In the genomic region with DNA sequence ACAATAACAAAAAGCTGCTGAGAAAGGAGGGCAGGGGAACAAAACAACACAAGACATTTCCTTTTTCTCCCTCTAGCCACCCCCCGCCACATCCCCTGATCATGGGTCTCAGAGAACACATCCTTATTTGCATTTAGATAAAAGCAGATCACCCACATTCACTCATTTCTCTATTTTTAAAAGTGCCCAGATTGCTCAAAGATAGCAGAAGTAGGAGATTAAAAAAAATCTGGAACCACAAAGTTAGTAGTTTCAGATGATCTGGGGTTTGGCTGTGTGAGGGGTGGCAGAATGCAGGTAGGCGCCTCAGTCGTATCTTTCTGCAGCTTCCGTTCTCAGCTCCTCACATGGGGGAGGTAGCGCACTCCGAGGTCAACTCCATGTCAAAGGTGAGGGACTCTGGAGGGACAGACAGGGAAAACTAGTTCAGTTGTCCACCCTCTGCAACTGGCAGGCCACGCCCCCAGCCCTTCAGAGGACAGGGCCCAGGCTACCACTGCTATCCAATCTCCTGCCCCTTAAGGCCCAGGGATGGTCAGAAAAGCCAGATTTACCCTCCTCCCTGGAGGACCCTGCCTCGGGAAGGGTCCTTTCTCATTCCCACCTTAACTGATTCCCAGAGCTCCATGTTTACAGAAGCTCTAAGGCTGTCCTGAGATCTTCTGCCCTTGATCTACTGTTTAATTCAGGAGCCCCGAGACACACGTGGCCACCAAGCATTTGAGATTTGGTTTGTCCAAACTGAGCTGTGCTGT, we compare ENCODE assay signal across 1 cellular context.
TF ChIP-seq lines count a peak whose summit lies in the region.

No MANE protein-coding gene starts in this region.

TF ChIP-seq in K562, 482 proteins besides CTCF, POLR2A, EP300 and RAD21 (continued from another document and continues in another):
- TF ChIP-seq TEAD4 (IDR thresholded peaks at IDR 0.05; ENCODE audit: low read length) (no peak), TEAD4 (CRISPR knock-in tag; IDR thresholded peaks at IDR 0.05; ENCODE audit: borderline replicate concordance) (no peak), ZZZ3 (IDR thresholded peaks at IDR 0.05) (no peak), MEF2D (tag; conservative IDR thresholded peaks at IDR 0.05; ENCODE audit: low read depth) (no peak), HOXB6 (CRISPR knock-in tag; IDR thresholded peaks at IDR 0.05; ENCODE audit: borderline replicate concordance) (no peak), PCBP2 (IDR thresholded peaks at IDR 0.05; ENCODE audit: low read depth, low read length, poor library complexity, severe bottlenecking) (no peak), OTX1 (CRISPR knock-in tag; IDR thresholded peaks at IDR 0.05) (0 out of 2 replicates have a peak, but pooled peaks have one; percentile 58), ZNF282 (CRISPR knock-in tag; IDR thresholded peaks at IDR 0.05) (no peak), SMARCA4 (IDR thresholded peaks at IDR 0.05) (peak; percentile 35; the same call in 1 of the 2 replicates), ZNF311 (CRISPR knock-in tag; IDR thresholded peaks at IDR 0.05) (0 out of 2 replicates have a peak, but pooled peaks have one; percentile 79), SMARCB1 (IDR thresholded peaks at IDR 0.05; ENCODE audit: insufficient read length, low read depth) (no peak), NCOA6 (IDR thresholded peaks at IDR 0.05) (no peak), CBX1 (IDR thresholded peaks at IDR 0.05; ENCODE audit: low read depth) (no peak; the same call in 1 of the 2 replicates), NCOR1 (IDR thresholded peaks at IDR 0.05) (peak; percentile 73), EZH2 (IDR thresholded peaks at IDR 0.05; ENCODE audit: borderline replicate concordance, low read depth, low read length) (no peak), GTF2E2 (tag; IDR thresholded peaks at IDR 0.05) (no peak), HNRNPL (IDR thresholded peaks at IDR 0.05; ENCODE audit: low read depth, low read length) (no peak), KLF1 (tag; IDR thresholded peaks at IDR 0.05) (no peak), ZNF12 (CRISPR knock-in tag; IDR thresholded peaks at IDR 0.05) (no peak)
- TF ChIP-seq, protein P1, sequence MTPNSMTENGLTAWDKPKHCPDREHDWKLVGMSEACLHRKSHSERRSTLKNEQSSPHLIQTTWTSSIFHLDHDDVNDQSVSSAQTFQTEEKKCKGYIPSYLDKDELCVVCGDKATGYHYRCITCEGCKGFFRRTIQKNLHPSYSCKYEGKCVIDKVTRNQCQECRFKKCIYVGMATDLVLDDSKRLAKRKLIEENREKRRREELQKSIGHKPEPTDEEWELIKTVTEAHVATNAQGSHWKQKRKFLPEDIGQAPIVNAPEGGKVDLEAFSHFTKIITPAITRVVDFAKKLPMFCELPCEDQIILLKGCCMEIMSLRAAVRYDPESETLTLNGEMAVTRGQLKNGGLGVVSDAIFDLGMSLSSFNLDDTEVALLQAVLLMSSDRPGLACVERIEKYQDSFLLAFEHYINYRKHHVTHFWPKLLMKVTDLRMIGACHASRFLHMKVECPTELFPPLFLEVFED (CRISPR knock-in tag; conservative IDR thresholded peaks at IDR 0.05) = no peak
- TF ChIP-seq, protein P2, sequence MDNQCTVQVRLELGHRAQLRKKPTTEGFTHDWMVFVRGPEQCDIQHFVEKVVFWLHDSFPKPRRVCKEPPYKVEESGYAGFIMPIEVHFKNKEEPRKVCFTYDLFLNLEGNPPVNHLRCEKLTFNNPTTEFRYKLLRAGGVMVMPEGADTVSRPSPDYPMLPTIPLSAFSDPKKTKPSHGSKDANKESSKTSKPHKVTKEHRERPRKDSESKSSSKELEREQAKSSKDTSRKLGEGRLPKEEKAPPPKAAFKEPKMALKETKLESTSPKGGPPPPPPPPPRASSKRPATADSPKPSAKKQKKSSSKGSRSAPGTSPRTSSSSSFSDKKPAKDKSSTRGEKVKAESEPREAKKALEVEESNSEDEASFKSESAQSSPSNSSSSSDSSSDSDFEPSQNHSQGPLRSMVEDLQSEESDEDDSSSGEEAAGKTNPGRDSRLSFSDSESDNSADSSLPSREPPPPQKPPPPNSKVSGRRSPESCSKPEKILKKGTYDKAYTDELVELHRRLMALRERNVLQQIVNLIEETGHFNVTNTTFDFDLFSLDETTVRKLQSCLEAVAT (IDR thresholded peaks at IDR 0.05) = 0 out of 4 replicates have a peak, but pooled peaks of 1 of the 2 experiments have one; percentile 32
- TF ChIP-seq, protein P3, sequence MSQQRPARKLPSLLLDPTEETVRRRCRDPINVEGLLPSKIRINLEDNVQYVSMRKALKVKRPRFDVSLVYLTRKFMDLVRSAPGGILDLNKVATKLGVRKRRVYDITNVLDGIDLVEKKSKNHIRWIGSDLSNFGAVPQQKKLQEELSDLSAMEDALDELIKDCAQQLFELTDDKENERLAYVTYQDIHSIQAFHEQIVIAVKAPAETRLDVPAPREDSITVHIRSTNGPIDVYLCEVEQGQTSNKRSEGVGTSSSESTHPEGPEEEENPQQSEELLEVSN (IDR thresholded peaks at IDR 0.05; ENCODE audit: borderline replicate concordance in 1 of 2, extremely low read depth in 1 of 2, insufficient read depth in 1 of 2, insufficient read length in 1 of 2, low read depth in 1 of 2, low read length in 1 of 2, poor library complexity in 1 of 2, severe bottlenecking in 1 of 2) = no peak
- TF ChIP-seq, protein P4, sequence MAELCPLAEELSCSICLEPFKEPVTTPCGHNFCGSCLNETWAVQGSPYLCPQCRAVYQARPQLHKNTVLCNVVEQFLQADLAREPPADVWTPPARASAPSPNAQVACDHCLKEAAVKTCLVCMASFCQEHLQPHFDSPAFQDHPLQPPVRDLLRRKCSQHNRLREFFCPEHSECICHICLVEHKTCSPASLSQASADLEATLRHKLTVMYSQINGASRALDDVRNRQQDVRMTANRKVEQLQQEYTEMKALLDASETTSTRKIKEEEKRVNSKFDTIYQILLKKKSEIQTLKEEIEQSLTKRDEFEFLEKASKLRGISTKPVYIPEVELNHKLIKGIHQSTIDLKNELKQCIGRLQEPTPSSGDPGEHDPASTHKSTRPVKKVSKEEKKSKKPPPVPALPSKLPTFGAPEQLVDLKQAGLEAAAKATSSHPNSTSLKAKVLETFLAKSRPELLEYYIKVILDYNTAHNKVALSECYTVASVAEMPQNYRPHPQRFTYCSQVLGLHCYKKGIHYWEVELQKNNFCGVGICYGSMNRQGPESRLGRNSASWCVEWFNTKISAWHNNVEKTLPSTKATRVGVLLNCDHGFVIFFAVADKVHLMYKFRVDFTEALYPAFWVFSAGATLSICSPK (IDR thresholded peaks at IDR 0.05; ENCODE audit: borderline replicate concordance) = no peak
- TF ChIP-seq, protein P5, sequence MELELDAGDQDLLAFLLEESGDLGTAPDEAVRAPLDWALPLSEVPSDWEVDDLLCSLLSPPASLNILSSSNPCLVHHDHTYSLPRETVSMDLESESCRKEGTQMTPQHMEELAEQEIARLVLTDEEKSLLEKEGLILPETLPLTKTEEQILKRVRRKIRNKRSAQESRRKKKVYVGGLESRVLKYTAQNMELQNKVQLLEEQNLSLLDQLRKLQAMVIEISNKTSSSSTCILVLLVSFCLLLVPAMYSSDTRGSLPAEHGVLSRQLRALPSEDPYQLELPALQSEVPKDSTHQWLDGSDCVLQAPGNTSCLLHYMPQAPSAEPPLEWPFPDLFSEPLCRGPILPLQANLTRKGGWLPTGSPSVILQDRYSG (tag; conservative IDR thresholded peaks at IDR 0.05; ENCODE audit: low read depth) = no peak; the same call in 1 of the 2 replicates
- TF ChIP-seq, protein P6, sequence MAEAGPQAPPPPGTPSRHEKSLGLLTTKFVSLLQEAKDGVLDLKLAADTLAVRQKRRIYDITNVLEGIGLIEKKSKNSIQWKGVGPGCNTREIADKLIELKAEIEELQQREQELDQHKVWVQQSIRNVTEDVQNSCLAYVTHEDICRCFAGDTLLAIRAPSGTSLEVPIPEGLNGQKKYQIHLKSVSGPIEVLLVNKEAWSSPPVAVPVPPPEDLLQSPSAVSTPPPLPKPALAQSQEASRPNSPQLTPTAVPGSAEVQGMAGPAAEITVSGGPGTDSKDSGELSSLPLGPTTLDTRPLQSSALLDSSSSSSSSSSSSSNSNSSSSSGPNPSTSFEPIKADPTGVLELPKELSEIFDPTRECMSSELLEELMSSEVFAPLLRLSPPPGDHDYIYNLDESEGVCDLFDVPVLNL (CRISPR knock-in tag; IDR thresholded peaks at IDR 0.05; ENCODE audit: low read depth) = no peak
- TF ChIP-seq, protein P7, sequence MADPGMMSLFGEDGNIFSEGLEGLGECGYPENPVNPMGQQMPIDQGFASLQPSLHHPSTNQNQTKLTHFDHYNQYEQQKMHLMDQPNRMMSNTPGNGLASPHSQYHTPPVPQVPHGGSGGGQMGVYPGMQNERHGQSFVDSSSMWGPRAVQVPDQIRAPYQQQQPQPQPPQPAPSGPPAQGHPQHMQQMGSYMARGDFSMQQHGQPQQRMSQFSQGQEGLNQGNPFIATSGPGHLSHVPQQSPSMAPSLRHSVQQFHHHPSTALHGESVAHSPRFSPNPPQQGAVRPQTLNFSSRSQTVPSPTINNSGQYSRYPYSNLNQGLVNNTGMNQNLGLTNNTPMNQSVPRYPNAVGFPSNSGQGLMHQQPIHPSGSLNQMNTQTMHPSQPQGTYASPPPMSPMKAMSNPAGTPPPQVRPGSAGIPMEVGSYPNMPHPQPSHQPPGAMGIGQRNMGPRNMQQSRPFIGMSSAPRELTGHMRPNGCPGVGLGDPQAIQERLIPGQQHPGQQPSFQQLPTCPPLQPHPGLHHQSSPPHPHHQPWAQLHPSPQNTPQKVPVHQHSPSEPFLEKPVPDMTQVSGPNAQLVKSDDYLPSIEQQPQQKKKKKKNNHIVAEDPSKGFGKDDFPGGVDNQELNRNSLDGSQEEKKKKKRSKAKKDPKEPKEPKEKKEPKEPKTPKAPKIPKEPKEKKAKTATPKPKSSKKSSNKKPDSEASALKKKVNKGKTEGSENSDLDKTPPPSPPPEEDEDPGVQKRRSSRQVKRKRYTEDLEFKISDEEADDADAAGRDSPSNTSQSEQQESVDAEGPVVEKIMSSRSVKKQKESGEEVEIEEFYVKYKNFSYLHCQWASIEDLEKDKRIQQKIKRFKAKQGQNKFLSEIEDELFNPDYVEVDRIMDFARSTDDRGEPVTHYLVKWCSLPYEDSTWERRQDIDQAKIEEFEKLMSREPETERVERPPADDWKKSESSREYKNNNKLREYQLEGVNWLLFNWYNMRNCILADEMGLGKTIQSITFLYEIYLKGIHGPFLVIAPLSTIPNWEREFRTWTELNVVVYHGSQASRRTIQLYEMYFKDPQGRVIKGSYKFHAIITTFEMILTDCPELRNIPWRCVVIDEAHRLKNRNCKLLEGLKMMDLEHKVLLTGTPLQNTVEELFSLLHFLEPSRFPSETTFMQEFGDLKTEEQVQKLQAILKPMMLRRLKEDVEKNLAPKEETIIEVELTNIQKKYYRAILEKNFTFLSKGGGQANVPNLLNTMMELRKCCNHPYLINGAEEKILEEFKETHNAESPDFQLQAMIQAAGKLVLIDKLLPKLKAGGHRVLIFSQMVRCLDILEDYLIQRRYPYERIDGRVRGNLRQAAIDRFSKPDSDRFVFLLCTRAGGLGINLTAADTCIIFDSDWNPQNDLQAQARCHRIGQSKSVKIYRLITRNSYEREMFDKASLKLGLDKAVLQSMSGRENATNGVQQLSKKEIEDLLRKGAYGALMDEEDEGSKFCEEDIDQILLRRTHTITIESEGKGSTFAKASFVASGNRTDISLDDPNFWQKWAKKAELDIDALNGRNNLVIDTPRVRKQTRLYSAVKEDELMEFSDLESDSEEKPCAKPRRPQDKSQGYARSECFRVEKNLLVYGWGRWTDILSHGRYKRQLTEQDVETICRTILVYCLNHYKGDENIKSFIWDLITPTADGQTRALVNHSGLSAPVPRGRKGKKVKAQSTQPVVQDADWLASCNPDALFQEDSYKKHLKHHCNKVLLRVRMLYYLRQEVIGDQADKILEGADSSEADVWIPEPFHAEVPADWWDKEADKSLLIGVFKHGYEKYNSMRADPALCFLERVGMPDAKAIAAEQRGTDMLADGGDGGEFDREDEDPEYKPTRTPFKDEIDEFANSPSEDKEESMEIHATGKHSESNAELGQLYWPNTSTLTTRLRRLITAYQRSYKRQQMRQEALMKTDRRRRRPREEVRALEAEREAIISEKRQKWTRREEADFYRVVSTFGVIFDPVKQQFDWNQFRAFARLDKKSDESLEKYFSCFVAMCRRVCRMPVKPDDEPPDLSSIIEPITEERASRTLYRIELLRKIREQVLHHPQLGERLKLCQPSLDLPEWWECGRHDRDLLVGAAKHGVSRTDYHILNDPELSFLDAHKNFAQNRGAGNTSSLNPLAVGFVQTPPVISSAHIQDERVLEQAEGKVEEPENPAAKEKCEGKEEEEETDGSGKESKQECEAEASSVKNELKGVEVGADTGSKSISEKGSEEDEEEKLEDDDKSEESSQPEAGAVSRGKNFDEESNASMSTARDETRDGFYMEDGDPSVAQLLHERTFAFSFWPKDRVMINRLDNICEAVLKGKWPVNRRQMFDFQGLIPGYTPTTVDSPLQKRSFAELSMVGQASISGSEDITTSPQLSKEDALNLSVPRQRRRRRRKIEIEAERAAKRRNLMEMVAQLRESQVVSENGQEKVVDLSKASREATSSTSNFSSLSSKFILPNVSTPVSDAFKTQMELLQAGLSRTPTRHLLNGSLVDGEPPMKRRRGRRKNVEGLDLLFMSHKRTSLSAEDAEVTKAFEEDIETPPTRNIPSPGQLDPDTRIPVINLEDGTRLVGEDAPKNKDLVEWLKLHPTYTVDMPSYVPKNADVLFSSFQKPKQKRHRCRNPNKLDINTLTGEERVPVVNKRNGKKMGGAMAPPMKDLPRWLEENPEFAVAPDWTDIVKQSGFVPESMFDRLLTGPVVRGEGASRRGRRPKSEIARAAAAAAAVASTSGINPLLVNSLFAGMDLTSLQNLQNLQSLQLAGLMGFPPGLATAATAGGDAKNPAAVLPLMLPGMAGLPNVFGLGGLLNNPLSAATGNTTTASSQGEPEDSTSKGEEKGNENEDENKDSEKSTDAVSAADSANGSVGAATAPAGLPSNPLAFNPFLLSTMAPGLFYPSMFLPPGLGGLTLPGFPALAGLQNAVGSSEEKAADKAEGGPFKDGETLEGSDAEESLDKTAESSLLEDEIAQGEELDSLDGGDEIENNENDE (IDR thresholded peaks at IDR 0.05; ENCODE audit: low read depth, low read length) = no peak
- TF ChIP-seq, protein P8, sequence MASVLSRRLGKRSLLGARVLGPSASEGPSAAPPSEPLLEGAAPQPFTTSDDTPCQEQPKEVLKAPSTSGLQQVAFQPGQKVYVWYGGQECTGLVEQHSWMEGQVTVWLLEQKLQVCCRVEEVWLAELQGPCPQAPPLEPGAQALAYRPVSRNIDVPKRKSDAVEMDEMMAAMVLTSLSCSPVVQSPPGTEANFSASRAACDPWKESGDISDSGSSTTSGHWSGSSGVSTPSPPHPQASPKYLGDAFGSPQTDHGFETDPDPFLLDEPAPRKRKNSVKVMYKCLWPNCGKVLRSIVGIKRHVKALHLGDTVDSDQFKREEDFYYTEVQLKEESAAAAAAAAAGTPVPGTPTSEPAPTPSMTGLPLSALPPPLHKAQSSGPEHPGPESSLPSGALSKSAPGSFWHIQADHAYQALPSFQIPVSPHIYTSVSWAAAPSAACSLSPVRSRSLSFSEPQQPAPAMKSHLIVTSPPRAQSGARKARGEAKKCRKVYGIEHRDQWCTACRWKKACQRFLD (CRISPR knock-in tag; IDR thresholded peaks at IDR 0.05) = peak; percentile 64; the same call in 1 of the 2 replicates
